In genomic region chr16:11852092-11852809, GRCh38 we compare ENCODE assay signal across 8 cellular contexts. TPM values are rescaled to one million over a fixed set of nuclear protein-coding genes. Genes with fewer than 3 reads are reported as not detected.
DNase-seq lines count a peak whose midpoint lies in the region; ATAC-seq and FAIRE-seq lines count a peak whose summit lies in the region.

No MANE protein-coding gene starts in this region.

- peak overlapping the region; percentile 98 for H3K4me3 Mint-ChIP-seq in activated naive CD4-positive, alpha-beta T cell treated with anti-CD3 and anti-CD28 coated beads, Interleukin-2, amount 10 ng/mL, durations not matched to agents 7 days and 5 days
- H3K4me3 Mint-ChIP-seq in activated CD4-positive, alpha-beta memory T cell treated with anti-CD3 and anti-CD28 coated beads, Interleukin-2, amount 10 ng/mL, durations not matched to agents 7 days and 5 days = peak overlapping the region; percentile 97

- ATAC-seq in stimulated activated naive CD8-positive, alpha-beta T cell treated with anti-CD3 and anti-CD28 coated beads, Interleukin-15, Interleukin-2, amounts not matched to agents 100 U/mL and 50 U/mL, for 24 hours = no peak
- ATAC-seq in GM18861 (IDR thresholded peaks at IDR 0.05; ENCODE audit: unreplicated experiment) = no peak

- H3K4me3 ChIP-seq in iPS-11a (ENCODE audit: low read depth, low read length) = peak overlapping the region; percentile 80

- H3K36me3 Mint-ChIP-seq in activated naive CD4-positive, alpha-beta T cell treated with anti-CD3 and anti-CD28 coated beads, Interleukin-2, amount 10 ng/mL, durations not matched to agents 7 days and 5 days = peaks cover 31% of the 10 kb centered on the region
- H3K36me3 Mint-ChIP-seq in activated CD4-positive, alpha-beta memory T cell treated with anti-CD3 and anti-CD28 coated beads, Interleukin-2, amount 10 ng/mL, durations not matched to agents 7 days and 5 days (ENCODE audit: low read depth) = peaks cover 48% of the 10 kb centered on the region

- H3K27me3 Mint-ChIP-seq in activated naive CD4-positive, alpha-beta T cell treated with anti-CD3 and anti-CD28 coated beads, Interleukin-2, amount 10 ng/mL, durations not matched to agents 7 days and 5 days = peaks cover 3% of the 10 kb centered on the region
- no peaks in the 10 kb centered on the region for H3K27me3 Mint-ChIP-seq in activated CD4-positive, alpha-beta memory T cell treated with anti-CD3 and anti-CD28 coated beads, Interleukin-2, amount 10 ng/mL, durations not matched to agents 7 days and 5 days

- peak overlapping the region; percentile 93 for H3K27ac Mint-ChIP-seq in activated naive CD4-positive, alpha-beta T cell treated with anti-CD3 and anti-CD28 coated beads, Interleukin-2, amount 10 ng/mL, durations not matched to agents 7 days and 5 days
- H3K27ac Mint-ChIP-seq in activated CD4-positive, alpha-beta memory T cell treated with anti-CD3 and anti-CD28 coated beads, Interleukin-2, amount 10 ng/mL, durations not matched to agents 7 days and 5 days = peak overlapping the region; percentile 90

- FAIRE-seq in RCC 7860 (lab: Jason Lieb, UNC) = no peak

- DNase-seq in activated naive CD4-positive, alpha-beta T cell treated with anti-CD3 and anti-CD28 coated beads, Interleukin-2, amount 10 ng/mL, durations not matched to agents 7 days and 5 days = no peak
- DNase-seq in activated naive CD4-positive, alpha-beta T cell treated with Interleukin-2 at 50 U/mL for 16 hours = no peak
- DNase-seq in activated CD4-positive, alpha-beta memory T cell treated with anti-CD3 and anti-CD28 coated beads, Interleukin-2, amount 10 ng/mL, durations not matched to agents 7 days and 5 days = no peak
- DNase-seq in stimulated activated naive CD8-positive, alpha-beta T cell treated with anti-CD3 and anti-CD28 coated beads, Interleukin-15, Interleukin-2, amounts not matched to agents 100 U/mL and 50 U/mL, for 24 hours = peak; percentile 25
- DNase-seq in iPS-NIHi7 (ENCODE audit: extremely low spot score) = no peak
- DNase-seq in RCC 7860 (ENCODE audit: low spot score) = no peak

- H3K9me3 Mint-ChIP-seq in activated naive CD4-positive, alpha-beta T cell treated with anti-CD3 and anti-CD28 coated beads, Interleukin-2, amount 10 ng/mL, durations not matched to agents 7 days and 5 days = no peaks in the 10 kb centered on the region
- H3K9me3 Mint-ChIP-seq in activated CD4-positive, alpha-beta memory T cell treated with anti-CD3 and anti-CD28 coated beads, Interleukin-2, amount 10 ng/mL, durations not matched to agents 7 days and 5 days = no peaks in the 10 kb centered on the region

- POLR2A ChIA-PET in activated CD4-positive, alpha-beta memory T cell treated with anti-CD3 and anti-CD28 coated beads, Interleukin-2, amount 10 ng/mL, durations not matched to agents 7 days and 5 days (lab: Charles Lee) = interaction anchor here (0.7 to 2.3 kb wide), 13 partner anchors 12 to 907 kb away, joined by 3 to 31 read pairs (median 4); partner anchors contain the start of genes CLEC16A, GSPT1, LITAF and SNX29

- CTCF ChIA-PET in activated naive CD4-positive, alpha-beta T cell treated with anti-CD3 and anti-CD28 coated beads, Interleukin-2, amount 10 ng/mL, durations not matched to agents 7 days and 5 days (lab: Charles Lee) = interaction anchor here (1.3 kb wide), 1 partner anchor 216 kb away, joined by 5 read pairs; no protein-coding TSS in a partner anchor
- CTCF ChIA-PET in activated CD4-positive, alpha-beta memory T cell treated with anti-CD3 and anti-CD28 coated beads, Interleukin-2, amount 10 ng/mL, durations not matched to agents 7 days and 5 days (lab: Charles Lee) = interaction anchor here (0.6 to 2.8 kb wide), 3 partner anchors 55 to 320 kb away, joined by 3 to 12 read pairs (median 9); partner anchors contain the start of gene ZC3H7A

- H3K4me1 Mint-ChIP-seq in activated naive CD4-positive, alpha-beta T cell treated with anti-CD3 and anti-CD28 coated beads, Interleukin-2, amount 10 ng/mL, durations not matched to agents 7 days and 5 days = peaks cover 53% of the 10 kb centered on the region
- peaks cover 65% of the 10 kb centered on the region for H3K4me1 Mint-ChIP-seq in activated CD4-positive, alpha-beta memory T cell treated with anti-CD3 and anti-CD28 coated beads, Interleukin-2, amount 10 ng/mL, durations not matched to agents 7 days and 5 days

RNA-seq across cellular contexts. Expression of gene RSL1D1, which starts 0.9 kb away (rescaled TPM):
- 100 to 1,000 TPM; 146 to 157 TPM for total RNA-seq in activated CD4-positive, alpha-beta memory T cell treated with anti-CD3 and anti-CD28 coated beads, Interleukin-2, amount 10 ng/mL, durations not matched to agents 7 days and 5 days

RNA-seq across cellular contexts. Expression of gene ZC3H7A, which starts 55.2 kb away (rescaled TPM):
- 10 to 100 TPM; 68.9 to 70.9 TPM for total RNA-seq in activated CD4-positive, alpha-beta memory T cell treated with anti-CD3 and anti-CD28 coated beads, Interleukin-2, amount 10 ng/mL, durations not matched to agents 7 days and 5 days
